Comparison of ENCODE assay signal across 20 cellular contexts in genomic region chr1:205537386-205538018, GRCh38. TPM values are rescaled to one million over a fixed set of nuclear protein-coding genes. Genes with fewer than 3 reads are reported as not detected.
DNase-seq lines count a peak whose midpoint lies in the region; ATAC-seq, FAIRE-seq and TF ChIP-seq lines count a peak whose summit lies in the region.
"Had no signal": no experiment of that assay in that cellular context is flagged by ENCODE, and none has a peak within 500 bp of the region (broad histone marks: within the 10 kb centered on the region; RNA-seq: fewer than 3 reads in every experiment).

No MANE protein-coding gene starts in this region.

- H2BK12ac ChIP-seq in H1 (ENCODE audit: low read depth, low read length) = no peak overlapping the region

- H4K8ac ChIP-seq in H1 (ENCODE audit: extremely low read depth, insufficient read depth, low read length) = no peak overlapping the region

- no peak overlapping the region for H4K91ac ChIP-seq in H1 (replicated peaks; ENCODE audit: insufficient read length, low read length)

- CTCF ChIA-PET in H1 (lab: Charles Lee; ENCODE audit: partially characterized antibody) = interaction anchor here (0.7 to 47.3 kb wide), 10 partner anchors 9 to 174 kb away, joined by 3 to 1626 read pairs (median 4); partner anchors contain the start of gene CDK18

- DNase-seq in AG10803 (ENCODE audit: low read depth) (peak; percentile 23), HT1080 (ENCODE audit: low read depth) (peak; percentile 36), H1 (ENCODE audit: low read depth in 1 of 2, low spot score in 2 of 2) (peak in 1 of 2 experiments; percentile 28), neural crest cell (ENCODE audit: low read depth, low spot score) (no peak), cerebellar cortex (ENCODE audit: low spot score) (no peak)
- no peak for DNase-seq in stimulated activated CD4-positive, alpha-beta T cell treated with anti-CD3 and anti-CD28 coated beads, Interleukin-1b, Interleukin-23, amount 100 ng/mL, for 48 hours
- DNase-seq: ACHN; activated CD4-positive, alpha-beta T cell treated with anti-CD3 and anti-CD28 coated beads for 36 hours; activated gamma-delta T cell treated with Interleukin-2 at 50 U/mL for 16 hours; central memory CD4-positive, alpha-beta T cell; DMS153; Karpas-422; NCI-H2107; stimulated activated CD4-positive, alpha-beta T cell treated with anti-CD3 and anti-CD28 coated beads, Interleukin-4, amount 100 ng/mL, for 4 hours had no signal

- no peaks in the 10 kb centered on the region for H3K36me3 ChIP-seq in H1 (ENCODE audit: control insufficient read depth in 2 of 4, insufficient read depth in 4 of 4, low read length in 3 of 4)
- H3K36me3 ChIP-seq: lower lobe of right lung had no signal

- POLR2A ChIA-PET in H1 (lab: Charles Lee; ENCODE audit: partially characterized antibody) = interaction anchor here (0.9 to 1.6 kb wide), 3 partner anchors 12 to 41 kb away, joined by 3 to 5 read pairs (median 3); no protein-coding TSS in a partner anchor

- TF ChIP-seq RAD21 in H1 (IDR thresholded peaks at IDR 0.05 in 1 of 2, conservative IDR thresholded peaks at IDR 0.05 in 1 of 2; ENCODE audit: low read depth in 2 of 2, low read length in 2 of 2) = no peak

- H3K36me3 Mint-ChIP-seq in neural crest cell (ENCODE audit: low read depth) = no peaks in the 10 kb centered on the region
- H3K36me3 Mint-ChIP-seq: CD4-positive, CD25-positive, alpha-beta regulatory T cell had no signal

- no peak overlapping the region for H2BK120ac ChIP-seq in H1 (replicated peaks; ENCODE audit: low read depth, low read length)

- H2AFZ ChIP-seq in H1 (ENCODE audit: low read length) = no peak overlapping the region

- no peak overlapping the region for H3K27ac ChIP-seq in H1 (ENCODE audit: low read depth, low read length)
- H3K27ac ChIP-seq: skin epidermis had no signal

- H3K27me3 ChIP-seq in H1 (replicated peaks in 1 of 4; ENCODE audit: control insufficient read depth in 3 of 4, extremely low read depth in 1 of 4, insufficient read depth in 3 of 4, low read length in 3 of 4) = peaks cover 0 to 20% (median 17%) of the 10 kb centered on the region in 4 experiments; a peak in 6 of 7 replicates

- peaks cover 0 to 4% of the 10 kb centered on the region in 2 experiments; a peak in 1 of 4 replicates for H3K9me3 ChIP-seq in H1 (ENCODE audit: insufficient read depth in 2 of 2, low read depth in 1 of 2, low read length in 1 of 2)
- H3K9me3 ChIP-seq: lower lobe of right lung had no signal

- no peak overlapping the region for H3K23ac ChIP-seq in H1 (ENCODE audit: insufficient read length)

- H3K79me2 ChIP-seq in H1 (ENCODE audit: control insufficient read depth in 1 of 2, insufficient read depth in 2 of 2, low read length in 2 of 2) = no peaks in the 10 kb centered on the region

- no peak for FAIRE-seq in H1 (lab: Jason Lieb, UNC)
- FAIRE-seq: TTC549 had no signal

- H3K4me3 ChIP-seq in AG10803 (ENCODE audit: low read length) (no peak overlapping the region), H1 (ENCODE audit: extremely low read depth in 1 of 4, insufficient read depth in 2 of 4, low read depth in 3 of 4, low read length in 4 of 4) (no peak overlapping the region)
- H3K4me3 ChIP-seq: lower lobe of right lung, skin epidermis had no signal

- no peak overlapping the region for H3K56ac ChIP-seq in H1 (replicated peaks; ENCODE audit: insufficient read length, low read depth, low read length)

- H2AK5ac ChIP-seq in H1 (ENCODE audit: low read depth, low read length) = 0 out of 2 replicates have a peak overlapping the region, but pooled peaks have one; percentile 95

- no peak overlapping the region for H4K5ac ChIP-seq in H1 (ENCODE audit: insufficient read length, low read depth, low read length)

- H4K20me1 ChIP-seq in H1 (replicated peaks in 1 of 2; ENCODE audit: control insufficient read depth in 1 of 2, insufficient read depth in 2 of 2, low read length in 2 of 2) = peaks cover 1 to 6% of the 10 kb centered on the region in 2 experiments

- H3K18ac ChIP-seq in H1 (ENCODE audit: extremely low read depth, low read length) = no peak overlapping the region

- peaks cover 29% of the 10 kb centered on the region for H3K27me3 Mint-ChIP-seq in neural crest cell (ENCODE audit: low read depth)

- WGBS in H1 (ENCODE audit: extremely low coverage in 1 of 2, insufficient coverage in 1 of 2, insufficient read length in 1 of 2, insufficient replicate concordance in 2 of 2, low coverage in 1 of 2, low lambda C conversion rate in 2 of 2, missing lambda C conversion rate in 1 of 2), 2 experiments = 94% methylated on average over 10 of the region's 10 CpGs; no CpG with 5 or more reads in 1 of the 2 experiments

- no peak overlapping the region for H3K4ac ChIP-seq in H1 (replicated peaks; ENCODE audit: insufficient read length, low read depth, low read length)

- no peak overlapping the region for H3K4me3 Mint-ChIP-seq in neural crest cell
- H3K4me3 Mint-ChIP-seq: activated CD4-positive, alpha-beta T cell treated with anti-CD3 and anti-CD28 coated beads for 36 hours had no signal

- no peaks in the 10 kb centered on the region; a peak in 2 of 7 replicates for H3K4me1 ChIP-seq in H1 (replicated peaks in 1 of 4; ENCODE audit: control insufficient read depth in 3 of 4, insufficient read depth in 4 of 4, low read length in 3 of 4)

- H3K14ac ChIP-seq in H1 (ENCODE audit: insufficient read length) = no peak overlapping the region

- ATAC-seq in GM21423 (IDR thresholded peaks at IDR 0.05; ENCODE audit: unreplicated experiment) = no peak
- ATAC-seq in GM18867 (IDR thresholded peaks at IDR 0.05; ENCODE audit: unreplicated experiment) = no peak
- ATAC-seq: activated CD4-positive, alpha-beta T cell treated with anti-CD3 and anti-CD28 coated beads for 36 hours had no signal

- H2BK20ac ChIP-seq in H1 (ENCODE audit: low read length) = no peak overlapping the region

- no peak for TF ChIP-seq EP300 in H1 (IDR thresholded peaks at IDR 0.05; ENCODE audit: borderline replicate concordance in 1 of 2, low read depth in 2 of 2, low read length in 2 of 2)

- no peak for TF ChIP-seq POLR2A in H1 (IDR thresholded peaks at IDR 0.05; ENCODE audit: control extremely low read depth in 1 of 2, low read depth in 2 of 2, low read length in 2 of 2)

- H3K23me2 ChIP-seq in H1 (ENCODE audit: low read depth, low read length) = no peaks in the 10 kb centered on the region

- TF ChIP-seq CTCF in AG10803 (conservative IDR thresholded peaks at IDR 0.05; ENCODE audit: low read length) (no peak), H1 (IDR thresholded peaks at IDR 0.05; ENCODE audit: control extremely low read depth in 1 of 3, insufficient read depth in 1 of 3, low read depth in 1 of 3, low read length in 3 of 3) (no peak), neural crest cell (conservative IDR thresholded peaks at IDR 0.05) (no peak)

- H3K9me3 Mint-ChIP-seq in neural crest cell = no peaks in the 10 kb centered on the region
- H3K9me3 Mint-ChIP-seq: CD4-positive, CD25-positive, alpha-beta regulatory T cell had no signal

- H3K27ac Mint-ChIP-seq in neural crest cell (ENCODE audit: unreplicated experiment) = peak overlapping the region; percentile 81
- H3K27ac Mint-ChIP-seq: activated CD4-positive, alpha-beta T cell treated with anti-CD3 and anti-CD28 coated beads for 36 hours; CD4-positive, CD25-positive, alpha-beta regulatory T cell had no signal

- H3K79me1 ChIP-seq in H1 (ENCODE audit: low read depth, low read length) = no peaks in the 10 kb centered on the region

- no peak overlapping the region for H2BK5ac ChIP-seq in H1 (ENCODE audit: low read depth, low read length)

- H3K4me1 Mint-ChIP-seq in neural crest cell = no peaks in the 10 kb centered on the region

- no peak overlapping the region for H2BK15ac ChIP-seq in H1 (ENCODE audit: low read length)

- no peak overlapping the region for H3K9ac ChIP-seq in H1 (replicated peaks in 1 of 4; ENCODE audit: extremely low read depth in 1 of 4, low read depth in 3 of 4, low read length in 3 of 4)

- H3K4me2 ChIP-seq in H1 (ENCODE audit: insufficient read depth in 1 of 2, low read depth in 2 of 2, low read length in 2 of 2) = no peak overlapping the region

TF ChIP-seq in H1, 55 proteins besides CTCF, POLR2A, EP300 and RAD21 (continues in another document):
- TF ChIP-seq CTBP2 (IDR thresholded peaks at IDR 0.05; ENCODE audit: borderline replicate concordance, insufficient read depth, insufficient read length, low read length) = no peak
- no peak for TF ChIP-seq EGR1 (IDR thresholded peaks at IDR 0.05; ENCODE audit: borderline replicate concordance, low read depth, low read length)
- no peak for TF ChIP-seq BRCA1 (IDR thresholded peaks at IDR 0.05; ENCODE audit: low read depth, low read length)
- no peak for TF ChIP-seq ATF2 (IDR thresholded peaks at IDR 0.05; ENCODE audit: low read length)
- no peak for TF ChIP-seq ATF3 (IDR thresholded peaks at IDR 0.05; ENCODE audit: insufficient read depth, low read depth, low read length)
- no peak for TF ChIP-seq RBBP5 (IDR thresholded peaks at IDR 0.05; ENCODE audit: borderline replicate concordance, low read depth, low read length)

RNA-seq across cellular contexts. Expression of gene CDK18, which starts 33.0 kb away (rescaled TPM):
- 0.87 and 1.7 TPM in 2 replicates for total RNA-seq in HT1080 (2014; rRNA removed; shearing (Covaris generic))
- polyA plus RNA-seq in HT1080 (2015; cell fraction: cytosol; rRNA removed) = 2.8 and 2.9 TPM in 2 replicates
- 4.5 and 8.6 TPM in 2 replicates for polyA plus RNA-seq in HT1080 (2015; cell fraction: nucleus; rRNA removed)
- 40.9 and 44.0 TPM in 2 replicates for total RNA-seq in H1 (2021; fragmentation: NEBNext Ultra II Directional; extraction: Animal tissue kit (Norgen Biotek cat#: 25700))
- polyA plus RNA-seq in H1 (2011; rRNA removed) = 31.2 and 50.3 TPM in 2 replicates
- 19.7 TPM for polyA plus RNA-seq in H1 (2011; cell fraction: cytosol; rRNA removed)
- 102 TPM for polyA plus RNA-seq in H1 (2011; cell fraction: nucleus; rRNA removed)
- polyA plus RNA-seq in H1 (2012, experiment 1 of 2) = 35.9 to 57.1 TPM (median 46.6 TPM) in 4 replicates
- 29.8 TPM for polyA plus RNA-seq in H1 (2012, experiment 2 of 2)
- 31.5 TPM for polyA plus RNA-seq in H1 (2013, experiment 1 of 2)
- 31.7 TPM for polyA plus RNA-seq in H1 (2013, experiment 2 of 2)
- polyA minus RNA-seq in H1 (2011; rRNA and poly(A)+ RNA removed) = 37.0 and 48.0 TPM in 2 replicates
- polyA minus RNA-seq in H1 (2011; cell fraction: cytosol; rRNA and poly(A)+ RNA removed) = 25.8 TPM
- polyA minus RNA-seq in H1 (2011; cell fraction: nucleus; rRNA and poly(A)+ RNA removed) = 61.8 TPM
- total RNA-seq in neural crest cell = 26.4 and 30.8 TPM in 2 replicates
- polyA plus RNA-seq: CD4-positive, CD25-positive, alpha-beta regulatory T cell had no signal

Comparison
In these comparisons a context has a peak if more than half of its experiments do, and no peak if none do; other contexts are left out.
1. DNase-seq: peak in AG10803 (single experiment) and HT1080 (single experiment); none in neural crest cell (single experiment), stimulated activated CD4-positive, alpha-beta T cell treated with anti-CD3 and anti-CD28 coated beads, Interleukin-1b, Interleukin-23, amount 100 ng/mL, for 48 hours (single experiment) and cerebellar cortex (single experiment).
2. RNA of gene CDK18, which starts 33.0 kb away (total RNA-seq): 40.9 to 44.0 TPM in H1 and 26.4 to 30.8 TPM in neural crest cell; 0.87 to 1.7 TPM in HT1080; every median in the first group is over 10 times any median in the second.